In the genomic region with DNA sequence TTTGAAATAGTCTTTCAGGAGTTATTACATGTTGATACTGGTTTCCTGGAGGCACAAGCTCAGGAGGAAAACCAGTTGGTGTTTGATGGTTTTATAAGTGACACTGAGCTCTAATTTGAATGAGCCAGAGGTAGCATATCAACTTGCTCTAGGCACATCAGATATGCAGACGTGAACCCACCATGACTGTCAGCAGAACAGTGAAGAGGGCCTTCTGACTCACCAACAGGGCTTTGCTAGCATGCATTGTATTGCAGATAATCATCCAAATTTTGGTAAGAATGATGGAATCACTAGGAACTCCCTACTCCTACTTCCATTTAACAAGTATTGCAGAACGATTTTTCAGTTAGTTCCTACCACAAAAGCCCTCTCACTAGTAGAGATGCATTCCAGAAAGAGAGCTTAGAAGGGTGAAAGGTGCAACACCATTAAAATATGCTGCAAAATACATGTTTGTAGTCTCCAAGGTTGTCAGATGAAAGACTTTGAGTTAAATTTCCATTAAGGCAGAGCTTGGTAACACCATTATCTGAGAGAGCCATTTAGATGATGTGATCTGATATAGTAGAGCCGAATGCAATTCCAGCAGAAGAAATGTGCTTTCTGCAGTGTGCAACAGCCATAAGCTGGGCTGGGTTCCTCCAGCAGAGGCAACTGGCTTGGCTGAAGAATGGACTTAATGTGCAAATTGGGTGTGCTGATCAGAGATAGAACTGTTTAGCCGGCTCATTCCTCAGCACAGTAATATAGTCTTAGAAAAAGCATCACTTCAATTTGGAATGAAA, we compare ENCODE assay signal across 21 cellular contexts.
DNase-seq lines count a peak whose midpoint lies in the region; FAIRE-seq and TF ChIP-seq lines count a peak whose summit lies in the region.
"Had no signal": no experiment of that assay in that cellular context is flagged by ENCODE, and none has a peak within 500 bp of the region (broad histone marks: within the 10 kb centered on the region; RNA-seq: fewer than 3 reads in every experiment).

No MANE protein-coding gene starts in this region.

- H4K20me1 ChIP-seq in Karpas-422 (ENCODE audit: insufficient read depth, low read depth, low read length) (no peaks in the 10 kb centered on the region), astrocyte (ENCODE audit: insufficient read depth, low read length) (no peaks in the 10 kb centered on the region)
- H4K20me1 ChIP-seq: BLaER1 had no signal

- no peaks in the 10 kb centered on the region for H3K4me1 Mint-ChIP-seq in astrocyte (ENCODE audit: low read depth, unreplicated experiment)
- H3K4me1 Mint-ChIP-seq: CD14-positive monocyte, H9 had no signal

- FAIRE-seq in astrocyte (lab: Jason Lieb, UNC) = peak; percentile 37
- FAIRE-seq: A204.1, GM12892, GM18507 had no signal

- H3K9me3 Mint-ChIP-seq in astrocyte (ENCODE audit: unreplicated experiment) = peaks cover 4% of the 10 kb centered on the region

- H3K27ac Mint-ChIP-seq in astrocyte (ENCODE audit: unreplicated experiment) = no peak overlapping the region
- H3K27ac Mint-ChIP-seq: CD14-positive monocyte; CD4-positive, alpha-beta memory T cell; H9 had no signal

- H3K36me3 ChIP-seq in Karpas-422 (ENCODE audit: insufficient read depth, low read length) = no peaks in the 10 kb centered on the region
- no peaks in the 10 kb centered on the region for H3K36me3 ChIP-seq in astrocyte (ENCODE audit: insufficient read depth, low read length)
- H3K36me3 ChIP-seq: BLaER1 had no signal

- H3K9me2 ChIP-seq in Karpas-422 (replicated peaks; ENCODE audit: insufficient read depth, low read length) = no peaks in the 10 kb centered on the region

- no peaks in the 10 kb centered on the region for H3K36me3 Mint-ChIP-seq in astrocyte (ENCODE audit: low read depth, unreplicated experiment)
- H3K36me3 Mint-ChIP-seq: CD14-positive monocyte; CD4-positive, alpha-beta memory T cell had no signal

- H3K9ac ChIP-seq in Karpas-422 (ENCODE audit: low read length) = no peak overlapping the region
- no peak overlapping the region for H3K9ac ChIP-seq in astrocyte (ENCODE audit: low read length)
- H3K9ac ChIP-seq: BLaER1 had no signal

- H3K27ac ChIP-seq in Karpas-422 (ENCODE audit: low read length) (no peak overlapping the region), astrocyte (ENCODE audit: low read depth, low read length) (no peak overlapping the region)
- H3K27ac ChIP-seq: BLaER1, HL-60 had no signal

- H3K9me3 ChIP-seq in Karpas-422 (ENCODE audit: low read length) (no peaks in the 10 kb centered on the region), astrocyte (ENCODE audit: insufficient read depth, low read depth, low read length) (no peaks in the 10 kb centered on the region)
- H3K9me3 ChIP-seq: BLaER1 had no signal

- H3K4me2 ChIP-seq in Karpas-422 (ENCODE audit: low read depth, low read length, poor library complexity, severe bottlenecking) (no peak overlapping the region), astrocyte (ENCODE audit: low read length) (no peak overlapping the region)
- H3K4me2 ChIP-seq: BLaER1 had no signal

- H3K4me3 Mint-ChIP-seq in astrocyte (ENCODE audit: unreplicated experiment) = no peak overlapping the region
- H3K4me3 Mint-ChIP-seq: CD14-positive monocyte; CD4-positive, alpha-beta memory T cell; H9 had no signal

- no peak for DNase-seq in Karpas-422
- DNase-seq in OCI-M1 (lab: John Stamatoyannopoulos, UW) = peak; percentile 22
- no peak for DNase-seq in astrocyte (ENCODE audit: low read depth)
- DNase-seq in foreskin fibroblast = peak; percentile 18 to 39
- no peak for DNase-seq in AG08396 (ENCODE audit: low spot score)
- no peak for DNase-seq in posterior cingulate gyrus
- DNase-seq in NCI-H1436 treated with DMSO at 0.1 percent for 48 hours (lab: John Stamatoyannopoulos, UW) = no peak
- DNase-seq: ACHN; AML-193; CD4-positive, alpha-beta memory T cell; DMS153; DMS79; GDM1; GOT3; H9 had no signal

- TF ChIP-seq CTCF in astrocyte (IDR thresholded peaks at IDR 0.05; ENCODE audit: insufficient read depth, low read depth, low read length) (no peak), foreskin fibroblast (IDR thresholded peaks at IDR 0.05; ENCODE audit: low read depth, low read length) (no peak)

- H3K4me1 ChIP-seq in Karpas-422 (ENCODE audit: low read length) (no peaks in the 10 kb centered on the region; the same call in 1 of the 2 replicates), astrocyte (ENCODE audit: insufficient read depth, low read length) (no peaks in the 10 kb centered on the region)
- H3K4me1 ChIP-seq: BLaER1 had no signal

- intact Hi-C loops in posterior cingulate gyrus (cut with DNase I) = no loop called here

- H2AFZ ChIP-seq in Karpas-422 (ENCODE audit: low read length) (peak overlapping the region; percentile 95), astrocyte (ENCODE audit: low read depth, low read length) (no peak overlapping the region)

- H3K27me3 Mint-ChIP-seq in astrocyte (ENCODE audit: low read depth, unreplicated experiment) = no peaks in the 10 kb centered on the region
- H3K27me3 Mint-ChIP-seq: CD4-positive, alpha-beta memory T cell had no signal

- no peaks in the 10 kb centered on the region for H3K27me3 ChIP-seq in Karpas-422 (ENCODE audit: low read length)
- H3K27me3 ChIP-seq in astrocyte (ENCODE audit: insufficient read depth, low read length) = no peaks in the 10 kb centered on the region
- H3K27me3 ChIP-seq: BLaER1 had no signal

- H3K4me3 ChIP-seq in Karpas-422 (ENCODE audit: low read length) = no peak overlapping the region
- H3K4me3 ChIP-seq in astrocyte (ENCODE audit: insufficient read depth, low read depth, low read length) = no peak overlapping the region
- H3K4me3 ChIP-seq in foreskin fibroblast (ENCODE audit: low read depth in 1 of 2, low read length in 2 of 2) = no peak overlapping the region
- H3K4me3 ChIP-seq: BLaER1 had no signal

- H3K79me2 ChIP-seq in Karpas-422 (ENCODE audit: low read length) (no peaks in the 10 kb centered on the region), astrocyte (ENCODE audit: insufficient read depth, low read length) (no peaks in the 10 kb centered on the region)

Comparison
In these comparisons a context has a peak if more than half of its experiments do, and no peak if none do; other contexts are left out.
1. DNase-seq: peak in OCI-M1 (single experiment) and foreskin fibroblast (2 of 2); none in Karpas-422 (single experiment), astrocyte (single experiment), AG08396 (single experiment), posterior cingulate gyrus (0 of 10) and NCI-H1436 treated with DMSO at 0.1 percent for 48 hours (single experiment).